Comparison of ENCODE assay signal across 1 cellular context in genomic region chr10:12710157-12710556, GRCh38.
TF ChIP-seq lines count a peak whose summit lies in the region.

No MANE protein-coding gene starts in this region.

TF ChIP-seq in H1, 55 proteins besides CTCF, POLR2A, EP300 and RAD21:
- no peak for TF ChIP-seq GABPA (IDR thresholded peaks at IDR 0.05; ENCODE audit: borderline replicate concordance, insufficient read depth, low read length)
- TF ChIP-seq KDM4A (IDR thresholded peaks at IDR 0.05; ENCODE audit: low read depth, low read length, severe bottlenecking): no peak
- no peak for TF ChIP-seq EGR1 (IDR thresholded peaks at IDR 0.05; ENCODE audit: borderline replicate concordance, low read depth, low read length)
- TF ChIP-seq SRF (IDR thresholded peaks at IDR 0.05; ENCODE audit: low read depth, low read length): no peak
- no peak for TF ChIP-seq E2F6 (IDR thresholded peaks at IDR 0.05)
- no peak for TF ChIP-seq NANOG (IDR thresholded peaks at IDR 0.05; ENCODE audit: insufficient read depth, low read depth, low read length, poor library complexity, severe bottlenecking)
- no peak for TF ChIP-seq POU5F1 (IDR thresholded peaks at IDR 0.05; ENCODE audit: low read depth, low read length)
- no peak for TF ChIP-seq CTBP2 (IDR thresholded peaks at IDR 0.05; ENCODE audit: borderline replicate concordance, insufficient read depth, insufficient read length, low read length)
- TF ChIP-seq SP2 (IDR thresholded peaks at IDR 0.05; ENCODE audit: low read length): no peak
- TF ChIP-seq CBX8 (IDR thresholded peaks at IDR 0.05; ENCODE audit: borderline replicate concordance, low read depth, low read length): no peak
- TF ChIP-seq KDM5A (IDR thresholded peaks at IDR 0.05; ENCODE audit: low read length): no peak
- no peak for TF ChIP-seq MAFK (IDR thresholded peaks at IDR 0.05; ENCODE audit: low read depth, low read length)
- TF ChIP-seq JUND (IDR thresholded peaks at IDR 0.05; ENCODE audit: low read length): no peak
TF ChIP-seq in H1: peak in this region for 0.
